Comparison of ENCODE assay signal across 8 cellular contexts in the genomic region with DNA sequence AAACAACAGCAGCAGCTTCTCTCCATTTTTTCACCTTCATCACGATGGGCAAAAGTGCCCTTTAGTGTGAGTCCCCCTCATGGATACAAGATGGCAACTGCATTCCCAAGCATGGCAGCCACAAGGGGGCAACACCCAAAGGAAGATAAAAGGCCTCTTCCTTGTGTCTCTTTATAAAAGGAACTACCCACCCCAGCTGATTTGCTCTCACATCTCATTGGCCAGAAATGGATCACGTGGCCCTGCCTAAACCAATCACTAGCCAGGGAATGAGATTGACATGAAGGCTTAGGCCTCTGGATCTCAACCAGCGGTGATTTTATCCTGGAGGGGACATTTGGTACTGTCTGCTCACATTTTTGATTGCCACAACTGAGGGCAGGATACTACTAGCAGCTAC. TPM values are rescaled to one million over a fixed set of nuclear protein-coding genes. Genes with fewer than 3 reads are reported as not detected.
DNase-seq lines count a peak whose midpoint lies in the region; ATAC-seq and TF ChIP-seq lines count a peak whose summit lies in the region.

No MANE protein-coding gene starts in this region.

- no peak overlapping the region for H3K4me3 ChIP-seq in BJ (ENCODE audit: low read depth, low read length)

- intact Hi-C loops in Right ventricle myocardium superior (cut with DNase I): loop anchor here (5.0 kb wide), 1 partner anchor 330 kb away; no protein-coding TSS in a partner anchor

- POLR2A ChIA-PET in BJ (lab: Charles Lee): no interaction called here

- TF ChIP-seq CTCF in BJ (IDR thresholded peaks at IDR 0.05; ENCODE audit: insufficient read depth, low read depth, low read length): peak; percentile 30; the same call in 1 of the 2 replicates

- CTCF ChIA-PET in BJ (lab: Yijun Ruan, JAX): interaction anchor here (0.6 to 5.2 kb wide), 20 partner anchors 7 to 329 kb away, joined by 3 to 38 read pairs (median 4); no protein-coding TSS in a partner anchor

- no peaks in the 10 kb centered on the region for H3K36me3 ChIP-seq in BJ (ENCODE audit: control insufficient read depth, insufficient read depth, low read length)

- H3K27me3 ChIP-seq in BJ (ENCODE audit: control insufficient read depth, insufficient read depth, low read length): no peaks in the 10 kb centered on the region

- DNase-seq in BJ (ENCODE audit: low read depth) (no peak), GM19238 (ENCODE audit: insufficient read length, low spot score) (peak; percentile 14), NCI-H526 treated with DMSO at 0.1 percent for 48 hours (lab: John Stamatoyannopoulos, UW) (peak; percentile 42), activated T-cell treated with anti-CD3 and anti-CD28 coated beads for 48 hours (ENCODE audit: low read depth) (peak; percentile 33), Right ventricle myocardium superior (no peak), mesenteric fat pad (ENCODE audit: low spot score) (no peak)
- DNase-seq in stimulated activated CD4-positive, alpha-beta T cell treated with anti-CD3 and anti-CD28 coated beads, Interleukin-2, amount 100 ng/mL, for 48 hours: peak; percentile 31 to 34

- ATAC-seq in Right ventricle myocardium superior (ENCODE audit: poor library complexity) (peak; percentile 40), HG03460 (IDR thresholded peaks at IDR 0.05; ENCODE audit: unreplicated experiment) (no peak)

RNA-seq across cellular contexts. Expression of a gene that starts 21.9 kb away (rescaled TPM):
- 6.6 and 12.0 TPM in 2 replicates for polyA plus RNA-seq in BJ (2011; rRNA removed)
- 3.3 and 3.7 TPM in 2 replicates for polyA minus RNA-seq in BJ (2011; rRNA and poly(A)+ RNA removed)
- total RNA-seq in Right ventricle myocardium superior (9.8 TPM), mesenteric fat pad (5.4 TPM)

RNA-seq across cellular contexts. Expression of a gene that starts 53.9 kb away (rescaled TPM):
- 8.9 and 10.0 TPM in 2 replicates for polyA plus RNA-seq in BJ (2011; rRNA removed)
- polyA minus RNA-seq in BJ (2011; rRNA and poly(A)+ RNA removed): 2.2 and 3.2 TPM in 2 replicates
- total RNA-seq in Right ventricle myocardium superior (6.7 TPM), mesenteric fat pad (6.4 TPM)

Comparison
In these comparisons a context has a peak if more than half of its experiments do, and no peak if none do; other contexts are left out.
1. DNase-seq: peak in GM19238 (single experiment), NCI-H526 treated with DMSO at 0.1 percent for 48 hours (single experiment), activated T-cell treated with anti-CD3 and anti-CD28 coated beads for 48 hours (single experiment) and stimulated activated CD4-positive, alpha-beta T cell treated with anti-CD3 and anti-CD28 coated beads, Interleukin-2, amount 100 ng/mL, for 48 hours (2 of 2); none in BJ (single experiment), Right ventricle myocardium superior (single experiment) and mesenteric fat pad (single experiment).